Comparison of ENCODE assay signal across 19 cellular contexts in genomic region chr3:89340431-89340830, GRCh38.
DNase-seq lines count a peak whose midpoint lies in the region; ATAC-seq and TF ChIP-seq lines count a peak whose summit lies in the region.
"Had no signal": no experiment of that assay in that cellular context is flagged by ENCODE, and none has a peak within 500 bp of the region (broad histone marks: within the 10 kb centered on the region; RNA-seq: fewer than 3 reads in every experiment).

No MANE protein-coding gene starts in this region.

- no peak for TF ChIP-seq POLR2A in vagina (IDR thresholded peaks at IDR 0.05)

- H3K79me2 ChIP-seq in Loucy (ENCODE audit: insufficient read depth, low read length): no peaks in the 10 kb centered on the region

- no peak overlapping the region for H3K9ac ChIP-seq in Loucy (ENCODE audit: low read depth, low read length, poor library complexity, severe bottlenecking)

- H4K20me1 ChIP-seq in Loucy (ENCODE audit: insufficient read depth, low read length, poor library complexity, severe bottlenecking): no peaks in the 10 kb centered on the region

- peaks cover 28% of the 10 kb centered on the region for H3K4me1 Mint-ChIP-seq in chondrocyte (ENCODE audit: low read depth)
- no peaks in the 10 kb centered on the region for H3K4me1 Mint-ChIP-seq in activated T-cell treated with anti-CD3 and anti-CD28 coated beads, Interleukin-2, amount 50 U/mL, for 72 hours (ENCODE audit: low read depth)
- H3K4me1 Mint-ChIP-seq: CD4-positive, alpha-beta memory T cell; IgD-negative memory B cell had no signal

- no peak for ATAC-seq in HG03175 (IDR thresholded peaks at IDR 0.05; ENCODE audit: unreplicated experiment)
- no peak for ATAC-seq in activated T-cell treated with anti-CD3 and anti-CD28 coated beads, Interleukin-2, amount 50 U/mL, for 72 hours (replicated peaks in 1 of 2)

- H3K9me3 Mint-ChIP-seq in chondrocyte (ENCODE audit: low read depth): no peaks in the 10 kb centered on the region
- peaks cover 4 to 7% of the 10 kb centered on the region in 2 donors for H3K9me3 Mint-ChIP-seq in activated T-cell treated with anti-CD3 and anti-CD28 coated beads, Interleukin-2, amount 50 U/mL, for 72 hours

- H3K36me3 ChIP-seq in Loucy (ENCODE audit: insufficient read depth, low read length): no peaks in the 10 kb centered on the region
- no peaks in the 10 kb centered on the region for H3K36me3 ChIP-seq in vagina

- TF ChIP-seq CTCF in Loucy (conservative IDR thresholded peaks at IDR 0.05; ENCODE audit: low read length) (no peak), chondrocyte (IDR thresholded peaks at IDR 0.05) (no peak), vagina (IDR thresholded peaks at IDR 0.05) (no peak)

- no peaks in the 10 kb centered on the region for H3F3A ChIP-seq in Loucy (ENCODE audit: low read depth)

- H3K27ac ChIP-seq in vagina: no peak overlapping the region
- H3K27ac ChIP-seq: RWPE1 had no signal

- H3K4me1 ChIP-seq in Loucy (ENCODE audit: insufficient read depth, low read length, poor library complexity, severe bottlenecking) (peaks cover 5% of the 10 kb centered on the region), vagina (no peaks in the 10 kb centered on the region)

- H3K4me2 ChIP-seq in Loucy (ENCODE audit: low read depth, low read length, poor library complexity, severe bottlenecking): no peak overlapping the region

- intact Hi-C loops in vagina (cut with DNase I): no loop called here

- H3K27me3 Mint-ChIP-seq in chondrocyte (ENCODE audit: low read depth): peaks cover 2% of the 10 kb centered on the region
- no peaks in the 10 kb centered on the region for H3K27me3 Mint-ChIP-seq in activated T-cell treated with anti-CD3 and anti-CD28 coated beads, Interleukin-2, amount 50 U/mL, for 72 hours (ENCODE audit: low read depth)
- H3K27me3 Mint-ChIP-seq: CD4-positive, alpha-beta memory T cell; IgD-negative memory B cell had no signal

- peak overlapping the region; percentile 95; the same call in 1 of the 2 replicates for H2AFZ ChIP-seq in Loucy (ENCODE audit: low read length)

- no peak overlapping the region for H3K4me3 Mint-ChIP-seq in chondrocyte (ENCODE audit: unreplicated experiment)
- no peak overlapping the region for H3K4me3 Mint-ChIP-seq in activated T-cell treated with anti-CD3 and anti-CD28 coated beads, Interleukin-2, amount 50 U/mL, for 72 hours
- H3K4me3 Mint-ChIP-seq: CD4-positive, alpha-beta memory T cell; IgD-negative memory B cell had no signal

- H3K36me3 Mint-ChIP-seq in chondrocyte (ENCODE audit: low read depth): no peaks in the 10 kb centered on the region
- no peaks in the 10 kb centered on the region for H3K36me3 Mint-ChIP-seq in activated T-cell treated with anti-CD3 and anti-CD28 coated beads, Interleukin-2, amount 50 U/mL, for 72 hours (ENCODE audit: insufficient read depth in 2 of 2)
- H3K36me3 Mint-ChIP-seq: CD4-positive, alpha-beta memory T cell; IgD-negative memory B cell had no signal

- H3K9me3 ChIP-seq in Loucy (ENCODE audit: insufficient read depth, low read depth, low read length): no peaks in the 10 kb centered on the region
- H3K9me3 ChIP-seq in vagina: no peaks in the 10 kb centered on the region

- peak overlapping the region; percentile 87 for H3K27ac Mint-ChIP-seq in chondrocyte (ENCODE audit: unreplicated experiment)
- H3K27ac Mint-ChIP-seq in activated T-cell treated with anti-CD3 and anti-CD28 coated beads, Interleukin-2, amount 50 U/mL, for 72 hours: no peak overlapping the region
- H3K27ac Mint-ChIP-seq: CD4-positive, alpha-beta memory T cell; IgD-negative memory B cell had no signal

- DNase-seq in chondrocyte (ENCODE audit: low spot score) (no peak), fibroblast of the conjunctiva (ENCODE audit: low read depth) (peak; percentile 47), smooth muscle cell of the brain vasculature (ENCODE audit: low read depth, low spot score) (peak; percentile 21), medulla oblongata (ENCODE audit: extremely low spot score) (no peak), vagina (ENCODE audit: extremely low spot score in 2 of 2) (no peak)
- no peak for DNase-seq in activated T-cell treated with anti-CD3 and anti-CD28 coated beads, Interleukin-2, amount 50 U/mL, for 72 hours
- DNase-seq: Calu3; CD4-positive, alpha-beta memory T cell; DMS53; H7; Kasumi-1; NCI-H1105; NCI-H187 treated with DMSO at 0.1 percent for 48 hours; NCI-H345; NCI-H526 treated with DMSO at 0.1 percent for 48 hours had no signal

- H3K27me3 ChIP-seq in Loucy (ENCODE audit: insufficient read depth, low read length, poor library complexity, severe bottlenecking): no peaks in the 10 kb centered on the region
- no peaks in the 10 kb centered on the region for H3K27me3 ChIP-seq in vagina

- H3K4me3 ChIP-seq in Loucy (ENCODE audit: low read length, poor library complexity, severe bottlenecking) (no peak overlapping the region), vagina (no peak overlapping the region)

- H3K9me2 ChIP-seq in Loucy (replicated peaks; ENCODE audit: low read depth, low read length): no peaks in the 10 kb centered on the region

Comparison
In these comparisons a context has a peak if more than half of its experiments do, and no peak if none do; other contexts are left out.
1. DNase-seq: peak in fibroblast of the conjunctiva (single experiment) and smooth muscle cell of the brain vasculature (single experiment); none in chondrocyte (single experiment), medulla oblongata (single experiment), vagina (0 of 2) and activated T-cell treated with anti-CD3 and anti-CD28 coated beads, Interleukin-2, amount 50 U/mL, for 72 hours (0 of 2).